ENCODE assay signal across 24 cellular contexts in genomic region chr10:133364645-133365431, GRCh38. TPM values are rescaled to one million over a fixed set of nuclear protein-coding genes. Genes with fewer than 3 reads are reported as not detected.
DNase-seq lines count a peak whose midpoint lies in the region; ATAC-seq and TF ChIP-seq lines count a peak whose summit lies in the region.
"Had no signal": no experiment of that assay in that cellular context is flagged by ENCODE, and none has a peak within 500 bp of the region (broad histone marks: within the 10 kb centered on the region; RNA-seq: fewer than 3 reads in every experiment).

No MANE protein-coding gene starts in this region.

- ATAC-seq in Right ventricle myocardium inferior (no peak), HG02623 (IDR thresholded peaks at IDR 0.05; ENCODE audit: unreplicated experiment) (no peak), GM19328 (IDR thresholded peaks at IDR 0.05; ENCODE audit: unreplicated experiment) (no peak)
- ATAC-seq: A549; activated naive CD8-positive, alpha-beta T cell treated with anti-CD3 and anti-CD28 coated beads, Interleukin-2, amount 50 U/mL, for 24 hours had no signal

- H3K4me1 ChIP-seq in right atrium auricular region (no peaks in the 10 kb centered on the region), left ventricle myocardium inferior (peaks cover 8% of the 10 kb centered on the region), suprapubic skin (peaks cover 16% of the 10 kb centered on the region)
- H3K4me1 ChIP-seq: A549 had no signal

- DNase-seq in Right ventricle myocardium inferior (ENCODE audit: missing footprints): peak; percentile 39
- no peak for DNase-seq in right atrium auricular region (ENCODE audit: low spot score)
- peak; percentile 67 for DNase-seq in NCI-H69 (lab: John Stamatoyannopoulos, UW)
- DNase-seq in left ventricle myocardium inferior: no peak
- DNase-seq in suprapubic skin (ENCODE audit: low spot score in 2 of 2): peak in 1 of 2 donors; percentile 70
- DNase-seq in DMS114 treated with DMSO at 0.1 percent for 48 hours (lab: John Stamatoyannopoulos, UW; ENCODE audit: unreplicated experiment): no peak
- DNase-seq: activated CD4-positive, alpha-beta T cell treated with anti-CD3 and anti-CD28 coated beads for 1 hour; activated naive CD8-positive, alpha-beta T cell treated with anti-CD3 and anti-CD28 coated beads, Interleukin-2, amount 50 U/mL, for 24 hours; dermis blood vessel endothelial cell; DND-41; GOT3; Kasumi-1; mesendoderm; spleen; stimulated activated CD8-positive, alpha-beta memory T cell treated with anti-CD3 and anti-CD28 coated beads, Interleukin-4, amount 100 ng/mL, for 48 hours had no signal

- 54% methylated on average over 26 of the region's 29 CpGs for WGBS in suprapubic skin

- no peak overlapping the region for H3K27ac ChIP-seq in right atrium auricular region
- H3K27ac ChIP-seq in left ventricle myocardium inferior (replicated peaks): peak overlapping the region; percentile 58
- H3K27ac ChIP-seq in suprapubic skin: peak overlapping the region; percentile 56
- H3K27ac ChIP-seq: A549, prostate gland, RWPE1, spleen had no signal

- TF ChIP-seq CTCF in right atrium auricular region (IDR thresholded peaks at IDR 0.05) (no peak), left ventricle myocardium inferior (IDR thresholded peaks at IDR 0.05; ENCODE audit: borderline replicate concordance) (no peak), suprapubic skin (IDR thresholded peaks at IDR 0.05) (no peak)

- TF ChIP-seq EP300 in suprapubic skin (IDR thresholded peaks at IDR 0.05): no peak

- H3K9me3 ChIP-seq in right atrium auricular region (no peaks in the 10 kb centered on the region), left ventricle myocardium inferior (replicated peaks) (no peaks in the 10 kb centered on the region), suprapubic skin (no peaks in the 10 kb centered on the region)
- H3K9me3 ChIP-seq: A549, prostate gland, spleen had no signal

- H3K36me3 ChIP-seq in right atrium auricular region (peaks cover 60% of the 10 kb centered on the region), left ventricle myocardium inferior (peaks cover 76% of the 10 kb centered on the region), suprapubic skin (peaks cover 68% of the 10 kb centered on the region)

- H3K4me3 ChIP-seq in right atrium auricular region (no peak overlapping the region), left ventricle myocardium inferior (no peak overlapping the region), suprapubic skin (no peak overlapping the region)
- H3K4me3 ChIP-seq: A549, prostate gland, spleen had no signal

- H3K27me3 ChIP-seq in right atrium auricular region (no peaks in the 10 kb centered on the region), left ventricle myocardium inferior (ENCODE audit: low read depth) (no peaks in the 10 kb centered on the region), suprapubic skin (no peaks in the 10 kb centered on the region)
- H3K27me3 ChIP-seq: spleen had no signal

- intact Hi-C loops in Right ventricle myocardium inferior (cut with DNase I): no loop called here
- intact Hi-C loops in left ventricle myocardium inferior (cut with micrococcal nuclease): no loop called here

- no peak for TF ChIP-seq POLR2A in suprapubic skin (IDR thresholded peaks at IDR 0.05)

RNA-seq across cellular contexts. Expression of gene FUOM, which starts 7.0 kb away (rescaled TPM):
- 7.9 TPM for total RNA-seq in Right ventricle myocardium inferior
- 10 to 100 TPM in 1 of 2 donors, 1 to 10 TPM in 1; 9.8 to 32.6 TPM for total RNA-seq in right atrium auricular region
- total RNA-seq in left ventricle myocardium inferior: 5.1 TPM
- total RNA-seq in suprapubic skin: 10 to 100 TPM in 3 of 4 donors, 1 to 10 TPM in 1; 7.8 to 13.8 (median 11.7) TPM

RNA-seq across cellular contexts. Expression of gene ECHS1, which starts 8.3 kb away (rescaled TPM):
- total RNA-seq in Right ventricle myocardium inferior (224 TPM), right atrium auricular region (100 to 1,000 TPM in 1 of 2 donors, 10 to 100 TPM in 1; 89.8 to 146 TPM), left ventricle myocardium inferior (212 TPM), suprapubic skin (10 to 100 TPM; 44.2 to 64.9 (median 54.7) TPM)

RNA-seq across cellular contexts. Expression of gene PAOX, which starts 14.2 kb away (rescaled TPM):
- total RNA-seq in Right ventricle myocardium inferior: 3.5 TPM
- total RNA-seq in right atrium auricular region: 1 to 10 TPM; 2.4 to 3.5 TPM
- total RNA-seq in left ventricle myocardium inferior: 2.9 TPM
- total RNA-seq in suprapubic skin: 10 to 100 TPM in 2 of 4 donors, 1 to 10 TPM in 2; 7.8 to 23.4 (median 14.3) TPM

RNA-seq across cellular contexts. Expression of gene PRAP1, which starts 17.7 kb away (rescaled TPM):
- total RNA-seq in Right ventricle myocardium inferior: not detected
- total RNA-seq in right atrium auricular region: not detected
- not detected for total RNA-seq in left ventricle myocardium inferior
- total RNA-seq in suprapubic skin: 1 to 10 TPM in 1 of 4 donors, not detected in 3; 2.2 TPM
- total RNA-seq: activated CD8-positive, alpha-beta memory T cell treated with anti-CD3 and anti-CD28 coated beads for 36 hours; dermis blood vessel endothelial cell; frontal cortex; kidney epithelial cell; spleen had no signal

RNA-seq across cellular contexts. Expression of gene CALY, which starts 28.1 kb away (rescaled TPM):
- not detected for total RNA-seq in Right ventricle myocardium inferior
- total RNA-seq in right atrium auricular region: under 1 TPM in 1 of 2 donors, not detected in 1; 0.98 TPM
- total RNA-seq in left ventricle myocardium inferior: not detected
- under 1 TPM in 1 of 4 donors, not detected in 3; 0.30 TPM for total RNA-seq in suprapubic skin
- total RNA-seq: activated CD8-positive, alpha-beta memory T cell treated with anti-CD3 and anti-CD28 coated beads for 36 hours; dermis blood vessel endothelial cell; HT-29 had no signal

Comparison
In these comparisons a context has a peak if more than half of its experiments do, and no peak if none do; other contexts are left out.
1. DNase-seq: peak in Right ventricle myocardium inferior (single experiment) and NCI-H69 (single experiment); none in right atrium auricular region (single experiment), left ventricle myocardium inferior (single experiment) and DMS114 treated with DMSO at 0.1 percent for 48 hours (single experiment).
2. H3K27ac ChIP-seq: peak in left ventricle myocardium inferior (single experiment) and suprapubic skin (single experiment); none in right atrium auricular region (0 of 2).